In the genomic region with DNA sequence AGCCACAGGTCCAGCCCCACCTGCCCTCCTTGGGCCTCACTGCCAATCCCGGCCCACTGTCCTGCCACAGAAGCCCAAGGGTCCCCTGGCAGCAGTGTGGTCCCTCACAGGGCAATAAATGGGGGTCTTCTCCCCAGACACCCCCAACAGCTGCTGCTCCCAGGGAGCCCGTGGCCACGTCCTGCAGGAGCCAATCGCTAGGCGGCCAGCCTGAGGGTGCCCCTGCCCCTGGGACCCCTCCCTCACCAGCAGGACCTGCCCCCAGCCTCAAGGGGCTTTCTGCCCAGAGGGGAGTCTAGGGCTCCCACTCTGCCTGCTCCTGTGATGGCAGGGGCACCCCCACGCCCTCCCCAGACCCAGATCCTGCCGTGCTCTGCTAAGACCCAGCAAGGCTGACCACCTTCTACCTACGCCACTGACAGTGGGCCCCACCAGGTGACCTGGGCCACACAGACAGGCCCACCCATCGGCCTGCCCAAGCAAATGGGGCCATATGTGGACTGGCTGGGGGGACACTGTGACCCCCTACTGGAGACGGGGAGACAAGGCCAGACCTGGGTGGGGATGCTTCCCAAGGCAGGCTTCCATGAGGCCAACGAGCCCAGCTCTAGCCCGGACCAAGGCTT, we compare ENCODE assay signal across 1 cellular context.
TF ChIP-seq lines count a peak whose summit lies in the region.

No MANE protein-coding gene starts in this region.

TF ChIP-seq in A549, 52 proteins besides CTCF, POLR2A, EP300 and RAD21:
- TF ChIP-seq NFE2L2 (conservative IDR thresholded peaks at IDR 0.05; ENCODE audit: low read length), result no peak
- no peak for TF ChIP-seq ZSCAN20 (CRISPR knock-in tag; IDR thresholded peaks at IDR 0.05)
- no peak for TF ChIP-seq RFX5 (IDR thresholded peaks at IDR 0.05)
- no peak for TF ChIP-seq CHD2 (IDR thresholded peaks at IDR 0.05; ENCODE audit: low read length, partially characterized antibody)
- no peak for TF ChIP-seq NR3C1 (IDR thresholded peaks at IDR 0.05)
- TF ChIP-seq, protein P1, sequence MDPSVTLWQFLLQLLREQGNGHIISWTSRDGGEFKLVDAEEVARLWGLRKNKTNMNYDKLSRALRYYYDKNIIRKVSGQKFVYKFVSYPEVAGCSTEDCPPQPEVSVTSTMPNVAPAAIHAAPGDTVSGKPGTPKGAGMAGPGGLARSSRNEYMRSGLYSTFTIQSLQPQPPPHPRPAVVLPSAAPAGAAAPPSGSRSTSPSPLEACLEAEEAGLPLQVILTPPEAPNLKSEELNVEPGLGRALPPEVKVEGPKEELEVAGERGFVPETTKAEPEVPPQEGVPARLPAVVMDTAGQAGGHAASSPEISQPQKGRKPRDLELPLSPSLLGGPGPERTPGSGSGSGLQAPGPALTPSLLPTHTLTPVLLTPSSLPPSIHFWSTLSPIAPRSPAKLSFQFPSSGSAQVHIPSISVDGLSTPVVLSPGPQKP (IDR thresholded peaks at IDR 0.05; ENCODE audit: low read depth, low read length), result no peak
- no peak for TF ChIP-seq TP53 (CRISPR knock-in tag; IDR thresholded peaks at IDR 0.05)
- TF ChIP-seq MAZ (IDR thresholded peaks at IDR 0.05; ENCODE audit: borderline replicate concordance, low read depth, low read length), result no peak
- no peak for TF ChIP-seq SMC3 (IDR thresholded peaks at IDR 0.05)
- TF ChIP-seq, protein P2, sequence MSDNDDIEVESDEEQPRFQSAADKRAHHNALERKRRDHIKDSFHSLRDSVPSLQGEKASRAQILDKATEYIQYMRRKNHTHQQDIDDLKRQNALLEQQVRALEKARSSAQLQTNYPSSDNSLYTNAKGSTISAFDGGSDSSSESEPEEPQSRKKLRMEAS (IDR thresholded peaks at IDR 0.05), result no peak
- TF ChIP-seq, protein P3, sequence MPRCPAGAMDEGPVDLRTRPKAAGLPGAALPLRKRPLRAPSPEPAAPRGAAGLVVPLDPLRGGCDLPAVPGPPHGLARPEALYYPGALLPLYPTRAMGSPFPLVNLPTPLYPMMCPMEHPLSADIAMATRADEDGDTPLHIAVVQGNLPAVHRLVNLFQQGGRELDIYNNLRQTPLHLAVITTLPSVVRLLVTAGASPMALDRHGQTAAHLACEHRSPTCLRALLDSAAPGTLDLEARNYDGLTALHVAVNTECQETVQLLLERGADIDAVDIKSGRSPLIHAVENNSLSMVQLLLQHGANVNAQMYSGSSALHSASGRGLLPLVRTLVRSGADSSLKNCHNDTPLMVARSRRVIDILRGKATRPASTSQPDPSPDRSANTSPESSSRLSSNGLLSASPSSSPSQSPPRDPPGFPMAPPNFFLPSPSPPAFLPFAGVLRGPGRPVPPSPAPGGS (IDR thresholded peaks at IDR 0.05), result no peak
- TF ChIP-seq, protein P4, sequence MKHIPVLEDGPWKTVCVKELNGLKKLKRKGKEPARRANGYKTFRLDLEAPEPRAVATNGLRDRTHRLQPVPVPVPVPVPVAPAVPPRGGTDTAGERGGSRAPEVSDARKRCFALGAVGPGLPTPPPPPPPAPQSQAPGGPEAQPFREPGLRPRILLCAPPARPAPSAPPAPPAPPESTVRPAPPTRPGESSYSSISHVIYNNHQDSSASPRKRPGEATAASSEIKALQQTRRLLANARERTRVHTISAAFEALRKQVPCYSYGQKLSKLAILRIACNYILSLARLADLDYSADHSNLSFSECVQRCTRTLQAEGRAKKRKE (CRISPR knock-in tag; IDR thresholded peaks at IDR 0.05; ENCODE audit: low read depth), result no peak
- no peak for TF ChIP-seq POLR2AphosphoS2 (conservative IDR thresholded peaks at IDR 0.05; ENCODE audit: low read length)
- no peak for TF ChIP-seq RNF2 (IDR thresholded peaks at IDR 0.05; ENCODE audit: borderline replicate concordance, low read depth)
- no peak for TF ChIP-seq RARB (CRISPR knock-in tag; IDR thresholded peaks at IDR 0.05)
- TF ChIP-seq JUNB (IDR thresholded peaks at IDR 0.05), result no peak
- no peak for TF ChIP-seq HOXA7 (CRISPR knock-in tag; IDR thresholded peaks at IDR 0.05)
- TF ChIP-seq, protein P5, sequence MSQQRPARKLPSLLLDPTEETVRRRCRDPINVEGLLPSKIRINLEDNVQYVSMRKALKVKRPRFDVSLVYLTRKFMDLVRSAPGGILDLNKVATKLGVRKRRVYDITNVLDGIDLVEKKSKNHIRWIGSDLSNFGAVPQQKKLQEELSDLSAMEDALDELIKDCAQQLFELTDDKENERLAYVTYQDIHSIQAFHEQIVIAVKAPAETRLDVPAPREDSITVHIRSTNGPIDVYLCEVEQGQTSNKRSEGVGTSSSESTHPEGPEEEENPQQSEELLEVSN (IDR thresholded peaks at IDR 0.05; ENCODE audit: borderline replicate concordance, low read depth), result no peak
- no peak for TF ChIP-seq CEBPB (IDR thresholded peaks at IDR 0.05)
